30 cellular contexts compared by ENCODE assay signal in the genomic region with DNA sequence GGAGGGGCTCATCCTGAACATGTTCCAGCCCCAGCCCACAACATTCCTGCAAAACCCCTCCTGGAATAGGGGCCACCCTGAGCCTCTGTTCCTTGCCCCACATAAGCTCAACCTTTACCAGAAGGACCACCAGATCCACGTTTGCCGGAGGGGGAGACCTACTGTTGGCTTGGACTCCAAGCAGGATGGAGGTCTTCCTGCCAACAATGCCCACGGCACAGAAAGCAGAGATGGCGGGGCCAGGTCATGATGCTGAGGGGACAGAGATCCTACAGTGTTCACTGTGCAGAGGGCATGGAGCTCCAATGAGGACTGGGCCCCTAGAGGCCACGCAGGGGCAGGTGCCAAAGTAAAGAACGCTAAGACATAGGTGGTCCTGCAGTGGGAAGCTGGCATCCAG.
"Had no signal": no experiment of that assay in that cellular context is flagged by ENCODE, and none has a peak within 500 bp of the region (broad histone marks: within the 10 kb centered on the region; RNA-seq: fewer than 3 reads in every experiment).

No MANE protein-coding gene starts in this region.

- H3K27ac ChIP-seq: dorsolateral prefrontal cortex, epithelial cell of prostate, gastroesophageal sphincter, heart right ventricle, neural progenitor cell, ovary, right lobe of liver, suprapubic skin, transverse colon had no signal

- H3K9me3 Mint-ChIP-seq: immature natural killer cell; memory B cell; mesothelial cell of epicardium; naive B cell; nephron; neural progenitor cell; stimulated activated naive B cell treated with anti-CD40 and anti-IgM and Interleukin-4, amounts not matched to agents 10 μg/mL and 1 μg/mL and 100 μg/mL, for 72 hours; stimulated activated naive CD8-positive, alpha-beta T cell treated with anti-CD3 and anti-CD28 coated beads, Interleukin-15, Interleukin-2, amounts not matched to agents 100 ng/mL and 50 ng/mL, for 24 hours had no signal

- H3K9me3 ChIP-seq: gastroesophageal sphincter, heart right ventricle, mucosa of descending colon, ovary, right lobe of liver, suprapubic skin, transverse colon had no signal

- H3K4me3 Mint-ChIP-seq: immature natural killer cell; memory B cell; mesothelial cell of epicardium; naive B cell; nephron; neural progenitor cell; stimulated activated naive B cell treated with anti-CD40 and anti-IgM and Interleukin-4, amounts not matched to agents 10 μg/mL and 1 μg/mL and 100 μg/mL, for 72 hours; stimulated activated naive CD8-positive, alpha-beta T cell treated with anti-CD3 and anti-CD28 coated beads, Interleukin-15, Interleukin-2, amounts not matched to agents 100 ng/mL and 50 ng/mL, for 24 hours had no signal

- ATAC-seq: esophagus mucosa; gastroesophageal sphincter; heart right ventricle; left lobe of liver; mucosa of descending colon; right lobe of liver; stimulated activated naive B cell treated with anti-CD40 and anti-IgM and Interleukin-4, amounts not matched to agents 10 μg/mL and 1 μg/mL and 100 μg/mL, for 72 hours had no signal

- H3K4me1 ChIP-seq: neural progenitor cell had no signal

- H3K36me3 ChIP-seq: gastroesophageal sphincter, heart right ventricle, neural progenitor cell, ovary, right lobe of liver, suprapubic skin, transverse colon had no signal

- H3K36me3 Mint-ChIP-seq: immature natural killer cell; memory B cell; mesothelial cell of epicardium; naive B cell; neural progenitor cell; stimulated activated naive B cell treated with anti-CD40 and anti-IgM and Interleukin-4, amounts not matched to agents 10 μg/mL and 1 μg/mL and 100 μg/mL, for 72 hours had no signal

- DNase-seq: caudate nucleus; cerebellar nuclear complex; dorsolateral prefrontal cortex; effector CD4-positive, alpha-beta T cell; foreskin fibroblast; heart right ventricle; hippocampal formation; immature natural killer cell; mucosa of descending colon; naive B cell; nucleus accumbens; ovary; retina; right lobe of liver; small intestine; stimulated activated CD4-positive, alpha-beta T cell treated with anti-CD3 and anti-CD28 coated beads, Interleukin-15, amount 100 ng/mL, for 24 hours; stimulated activated CD4-positive, alpha-beta T cell treated with anti-CD3 and anti-CD28 coated beads, Interleukin-2, amount 100 ng/mL, for 48 hours; stimulated activated naive B cell treated with anti-CD40 and anti-IgM and Interleukin-4, amounts not matched to agents 10 μg/mL and 1 μg/mL and 100 μg/mL, for 72 hours; transverse colon had no signal

- H3K27ac Mint-ChIP-seq: immature natural killer cell; memory B cell; mesothelial cell of epicardium; nephron; neural progenitor cell; stimulated activated naive B cell treated with anti-CD40 and anti-IgM and Interleukin-4, amounts not matched to agents 10 μg/mL and 1 μg/mL and 100 μg/mL, for 72 hours; stimulated activated naive CD8-positive, alpha-beta T cell treated with anti-CD3 and anti-CD28 coated beads, Interleukin-15, Interleukin-2, amounts not matched to agents 100 ng/mL and 50 ng/mL, for 24 hours had no signal

- H3K4me3 ChIP-seq: dorsolateral prefrontal cortex, gastroesophageal sphincter, heart right ventricle, lung, mucosa of descending colon, neural progenitor cell, ovary, right lobe of liver, suprapubic skin, transverse colon had no signal

- H3K27me3 Mint-ChIP-seq: memory B cell; stimulated activated naive CD8-positive, alpha-beta T cell treated with anti-CD3 and anti-CD28 coated beads, Interleukin-15, Interleukin-2, amounts not matched to agents 100 ng/mL and 50 ng/mL, for 24 hours had no signal

- H3K27me3 ChIP-seq: dorsolateral prefrontal cortex, gastroesophageal sphincter, neural progenitor cell, ovary, right lobe of liver, suprapubic skin, transverse colon had no signal
